ENCODE assay signal across 1 cellular context in genomic region chr7:150988230-150989226, GRCh38.
A peak's percentile ranks its signal among the peaks of the same experiment; 100 is the strongest.
TF ChIP-seq lines count a peak whose summit lies in the region.

No MANE protein-coding gene starts in this region.

TF ChIP-seq in HepG2, 621 proteins besides CTCF, POLR2A, EP300 and RAD21 (continued from another document):
- TF ChIP-seq ZNF691 (CRISPR knock-in tag; IDR thresholded peaks at IDR 0.05; ENCODE audit: borderline replicate concordance, low read depth): no peak
- TF ChIP-seq ATF5 (CRISPR knock-in tag; IDR thresholded peaks at IDR 0.05; ENCODE audit: low read depth): no peak
- TF ChIP-seq ZFY (CRISPR knock-in tag; IDR thresholded peaks at IDR 0.05): 0 out of 2 replicates have a peak, but pooled peaks have one; percentile 17
- no peak for TF ChIP-seq TRIM22 (IDR thresholded peaks at IDR 0.05)
- TF ChIP-seq MAFK (conservative IDR thresholded peaks at IDR 0.05 in 1 of 2, IDR thresholded peaks at IDR 0.05 in 1 of 2; ENCODE audit: low read length in 2 of 2): no peak
- TF ChIP-seq PCBP2 (optimal IDR thresholded peaks at IDR 0.05; ENCODE audit: low read depth, low read length, poor library complexity, severe bottlenecking): no peak
- no peak for TF ChIP-seq ZMYM4 (CRISPR knock-in tag; IDR thresholded peaks at IDR 0.05)
- TF ChIP-seq, protein P1, sequence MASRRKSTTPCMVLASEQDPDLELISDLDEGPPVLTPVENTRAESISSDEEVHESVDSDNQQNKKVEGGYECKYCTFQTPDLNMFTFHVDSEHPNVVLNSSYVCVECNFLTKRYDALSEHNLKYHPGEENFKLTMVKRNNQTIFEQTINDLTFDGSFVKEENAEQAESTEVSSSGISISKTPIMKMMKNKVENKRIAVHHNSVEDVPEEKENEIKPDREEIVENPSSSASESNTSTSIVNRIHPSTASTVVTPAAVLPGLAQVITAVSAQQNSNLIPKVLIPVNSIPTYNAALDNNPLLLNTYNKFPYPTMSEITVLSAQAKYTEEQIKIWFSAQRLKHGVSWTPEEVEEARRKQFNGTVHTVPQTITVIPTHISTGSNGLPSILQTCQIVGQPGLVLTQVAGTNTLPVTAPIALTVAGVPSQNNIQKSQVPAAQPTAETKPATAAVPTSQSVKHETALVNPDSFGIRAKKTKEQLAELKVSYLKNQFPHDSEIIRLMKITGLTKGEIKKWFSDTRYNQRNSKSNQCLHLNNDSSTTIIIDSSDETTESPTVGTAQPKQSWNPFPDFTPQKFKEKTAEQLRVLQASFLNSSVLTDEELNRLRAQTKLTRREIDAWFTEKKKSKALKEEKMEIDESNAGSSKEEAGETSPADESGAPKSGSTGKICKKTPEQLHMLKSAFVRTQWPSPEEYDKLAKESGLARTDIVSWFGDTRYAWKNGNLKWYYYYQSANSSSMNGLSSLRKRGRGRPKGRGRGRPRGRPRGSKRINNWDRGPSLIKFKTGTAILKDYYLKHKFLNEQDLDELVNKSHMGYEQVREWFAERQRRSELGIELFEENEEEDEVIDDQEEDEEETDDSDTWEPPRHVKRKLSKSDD (CRISPR knock-in tag; IDR thresholded peaks at IDR 0.05; ENCODE audit: low read depth): no peak
- no peak for TF ChIP-seq ELF3 (CRISPR knock-in tag; IDR thresholded peaks at IDR 0.05)
- no peak for TF ChIP-seq RNF2 (conservative IDR thresholded peaks at IDR 0.05; ENCODE audit: low read depth)
- TF ChIP-seq, protein P2, sequence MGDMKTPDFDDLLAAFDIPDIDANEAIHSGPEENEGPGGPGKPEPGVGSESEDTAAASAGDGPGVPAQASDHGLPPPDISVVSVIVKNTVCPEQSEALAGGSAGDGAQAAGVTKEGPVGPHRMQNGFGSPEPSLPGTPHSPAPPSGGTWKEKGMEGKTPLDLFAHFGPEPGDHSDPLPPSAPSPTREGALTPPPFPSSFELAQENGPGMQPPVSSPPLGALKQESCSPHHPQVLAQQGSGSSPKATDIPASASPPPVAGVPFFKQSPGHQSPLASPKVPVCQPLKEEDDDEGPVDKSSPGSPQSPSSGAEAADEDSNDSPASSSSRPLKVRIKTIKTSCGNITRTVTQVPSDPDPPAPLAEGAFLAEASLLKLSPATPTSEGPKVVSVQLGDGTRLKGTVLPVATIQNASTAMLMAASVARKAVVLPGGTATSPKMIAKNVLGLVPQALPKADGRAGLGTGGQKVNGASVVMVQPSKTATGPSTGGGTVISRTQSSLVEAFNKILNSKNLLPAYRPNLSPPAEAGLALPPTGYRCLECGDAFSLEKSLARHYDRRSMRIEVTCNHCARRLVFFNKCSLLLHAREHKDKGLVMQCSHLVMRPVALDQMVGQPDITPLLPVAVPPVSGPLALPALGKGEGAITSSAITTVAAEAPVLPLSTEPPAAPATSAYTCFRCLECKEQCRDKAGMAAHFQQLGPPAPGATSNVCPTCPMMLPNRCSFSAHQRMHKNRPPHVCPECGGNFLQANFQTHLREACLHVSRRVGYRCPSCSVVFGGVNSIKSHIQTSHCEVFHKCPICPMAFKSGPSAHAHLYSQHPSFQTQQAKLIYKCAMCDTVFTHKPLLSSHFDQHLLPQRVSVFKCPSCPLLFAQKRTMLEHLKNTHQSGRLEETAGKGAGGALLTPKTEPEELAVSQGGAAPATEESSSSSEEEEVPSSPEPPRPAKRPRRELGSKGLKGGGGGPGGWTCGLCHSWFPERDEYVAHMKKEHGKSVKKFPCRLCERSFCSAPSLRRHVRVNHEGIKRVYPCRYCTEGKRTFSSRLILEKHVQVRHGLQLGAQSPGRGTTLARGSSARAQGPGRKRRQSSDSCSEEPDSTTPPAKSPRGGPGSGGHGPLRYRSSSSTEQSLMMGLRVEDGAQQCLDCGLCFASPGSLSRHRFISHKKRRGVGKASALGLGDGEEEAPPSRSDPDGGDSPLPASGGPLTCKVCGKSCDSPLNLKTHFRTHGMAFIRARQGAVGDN (CRISPR knock-in tag; IDR thresholded peaks at IDR 0.05): peak; percentile 23; the same call in 1 of the 2 replicates
